23 cellular contexts compared by ENCODE assay signal in the genomic region with DNA sequence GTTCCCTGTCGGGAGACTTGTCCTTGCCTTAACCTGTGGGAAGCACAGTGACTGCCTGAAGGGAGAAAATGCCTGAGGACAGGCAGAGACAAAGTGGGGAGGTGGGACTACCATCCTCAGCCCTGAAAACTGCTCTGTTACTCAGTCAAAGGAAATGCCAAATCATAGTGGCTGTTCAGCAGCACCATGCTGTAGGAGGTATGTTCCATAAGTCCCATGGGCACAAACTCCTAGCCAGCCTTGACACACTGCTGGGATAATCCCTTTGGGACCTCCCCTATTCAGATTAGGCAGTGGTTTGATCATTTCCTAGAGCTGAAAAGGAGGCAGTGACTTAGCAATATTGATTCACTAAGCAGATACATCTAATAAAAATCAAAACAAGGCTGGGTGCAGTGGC.
"Had no signal": no experiment of that assay in that cellular context is flagged by ENCODE, and none has a peak within 500 bp of the region (broad histone marks: within the 10 kb centered on the region; RNA-seq: fewer than 3 reads in every experiment).

No MANE protein-coding gene starts in this region.

- H3K9me3 ChIP-seq: gastrocnemius medialis, suprapubic skin, thyroid gland had no signal

- H3K4me1 Mint-ChIP-seq: naive B cell, nephron progenitor cell had no signal

- H3K4me1 ChIP-seq: esophagus muscularis mucosa, heart right ventricle, left ventricle myocardium inferior, lower lobe of right lung, psoas muscle, right lobe of liver, spleen, suprapubic skin, thyroid gland, uterus had no signal

- DNase-seq: cortex of kidney; dorsolateral prefrontal cortex; effector memory CD4-positive, alpha-beta T cell; gastrocnemius medialis; heart right ventricle; hypothalamus; islet precursor cell; left ventricle myocardium inferior; lower lobe of right lung; naive B cell; nephron progenitor cell; psoas muscle; retina; right lobe of liver; spleen; stimulated activated naive CD8-positive, alpha-beta T cell treated with anti-CD3 and anti-CD28 coated beads, Interleukin-15, Interleukin-2, amounts not matched to agents 100 U/mL and 50 U/mL, for 24 hours; thyroid gland; uterus had no signal

- H3K27me3 Mint-ChIP-seq: memory B cell, naive B cell, type B pancreatic cell had no signal

- H3K27me3 ChIP-seq: dorsolateral prefrontal cortex, esophagus muscularis mucosa, gastrocnemius medialis, heart right ventricle, right lobe of liver, spleen, suprapubic skin, thyroid gland, uterus had no signal

- H3K27ac Mint-ChIP-seq: memory B cell, naive B cell, nephron progenitor cell, type B pancreatic cell had no signal

- H3K27ac ChIP-seq: dorsolateral prefrontal cortex, epithelial cell of prostate, esophagus muscularis mucosa, gastrocnemius medialis, heart right ventricle, left ventricle myocardium inferior, lower lobe of right lung, psoas muscle, right lobe of liver, spleen, suprapubic skin, thyroid gland, uterus had no signal

- H3K4me3 ChIP-seq: dorsolateral prefrontal cortex, esophagus muscularis mucosa, gastrocnemius medialis, heart right ventricle, left ventricle myocardium inferior, lower lobe of right lung, psoas muscle, right lobe of liver, spleen, suprapubic skin, thyroid gland, uterus had no signal

- ATAC-seq: gastrocnemius medialis; heart right ventricle; lower lobe of right lung; psoas muscle; right lobe of liver; stimulated activated naive CD8-positive, alpha-beta T cell treated with anti-CD3 and anti-CD28 coated beads, Interleukin-15, Interleukin-2, amounts not matched to agents 100 U/mL and 50 U/mL, for 24 hours had no signal

- H3K36me3 ChIP-seq: esophagus muscularis mucosa, gastrocnemius medialis, heart right ventricle, lower lobe of right lung, right lobe of liver, suprapubic skin, thyroid gland, uterus had no signal

- H3K4me3 Mint-ChIP-seq: memory B cell, naive B cell, nephron progenitor cell, type B pancreatic cell had no signal
